ENCODE assay signal across 14 cellular contexts in genomic region chr1:14910947-14911721, GRCh38.
A peak's percentile ranks its signal among the peaks of the same experiment; 100 is the strongest.
DNase-seq lines count a peak whose midpoint lies in the region; ATAC-seq, FAIRE-seq and TF ChIP-seq lines count a peak whose summit lies in the region.
"Had no signal": no experiment of that assay in that cellular context is flagged by ENCODE, and none has a peak within 500 bp of the region (broad histone marks: within the 10 kb centered on the region; RNA-seq: fewer than 3 reads in every experiment).

No MANE protein-coding gene starts in this region.

- no peaks in the 10 kb centered on the region for H3K27me3 ChIP-seq in IMR-90 (ENCODE audit: control insufficient read depth, insufficient read depth, low read length)
- H3K27me3 ChIP-seq in mammary epithelial cell (ENCODE audit: insufficient read depth, low read length): no peaks in the 10 kb centered on the region
- no peaks in the 10 kb centered on the region for H3K27me3 ChIP-seq in thyroid gland
- no peaks in the 10 kb centered on the region for H3K27me3 ChIP-seq in smooth muscle cell (ENCODE audit: low read depth)

- H4K8ac ChIP-seq in IMR-90 (ENCODE audit: low read depth in 2 of 2, low read length in 2 of 2): peak overlapping the region in 1 of 2 experiments; percentile 67; a peak in 1 of 4 replicates

- BruUV-seq in IMR-90 (replicated peaks; lab: Mats Ljungman, UMichigan): no TSS peak
- BruUV-seq in mammary epithelial cell (replicated peaks; lab: Mats Ljungman, UMichigan): TSS peak; percentile 74

- H3K36me3 ChIP-seq in IMR-90 (ENCODE audit: control insufficient read depth, insufficient read depth, low read length) (no peaks in the 10 kb centered on the region), mammary epithelial cell (ENCODE audit: insufficient read depth, low read length) (no peaks in the 10 kb centered on the region), kidney (ENCODE audit: control insufficient read depth in 1 of 2, insufficient read depth in 2 of 2, low read length in 2 of 2) (no peaks in the 10 kb centered on the region), thyroid gland (no peaks in the 10 kb centered on the region), smooth muscle cell (ENCODE audit: low read depth) (no peaks in the 10 kb centered on the region)

- intact Hi-C loops in IMR-90 (cut with micrococcal nuclease) (no loop called here), mammary epithelial cell (cut with micrococcal nuclease) (loop anchor here (5.0 kb wide), 3 partner anchors 116 to 774 kb away; no protein-coding TSS in a partner anchor), kidney (cut with DNase I) (no loop called here), thyroid gland (cut with DNase I) (no loop called here)

- dilution Hi-C loops in IMR-90 (cut with HindIII; ENCODE audit: low sequenced_read_pairs, unreplicated experiment): no loop called here
- dilution Hi-C loops in mammary epithelial cell (cut with HindIII; ENCODE audit: low sequenced_read_pairs): loop anchor here (5.0 kb wide), 1 partner anchor 89 kb away; no protein-coding TSS in a partner anchor

- no peak overlapping the region for H2BK5ac ChIP-seq in IMR-90 (ENCODE audit: low read depth, low read length, poor library complexity, severe bottlenecking)

- no peak overlapping the region for H3K4ac ChIP-seq in IMR-90 (ENCODE audit: low read depth, low read length)

- no peaks in the 10 kb centered on the region for H3K9me3 ChIP-seq in IMR-90 (ENCODE audit: control insufficient read depth, insufficient read depth, low read length)
- no peaks in the 10 kb centered on the region for H3K9me3 ChIP-seq in mammary epithelial cell (replicated peaks; ENCODE audit: insufficient read depth, low read length)
- no peaks in the 10 kb centered on the region for H3K9me3 ChIP-seq in kidney (ENCODE audit: control insufficient read depth in 1 of 2, low read length in 2 of 2)
- no peaks in the 10 kb centered on the region for H3K9me3 ChIP-seq in thyroid gland
- H3K9me3 ChIP-seq in smooth muscle cell (replicated peaks; ENCODE audit: low read depth): no peaks in the 10 kb centered on the region

- H3K18ac ChIP-seq in IMR-90 (ENCODE audit: low read depth, low read length): no peak overlapping the region

- H4K20me1 ChIP-seq in IMR-90 (ENCODE audit: insufficient read depth, low read length): no peaks in the 10 kb centered on the region
- no peaks in the 10 kb centered on the region for H4K20me1 ChIP-seq in mammary epithelial cell (ENCODE audit: insufficient read depth, low read length)
- H4K20me1 ChIP-seq in smooth muscle cell (ENCODE audit: low read depth): no peaks in the 10 kb centered on the region

- 80% methylated on average over 4 of the region's 12 CpGs; no CpG with 5 or more reads in 1 of the 2 experiments for WGBS in IMR-90 (ENCODE audit: extremely low coverage in 2 of 2, insufficient read length in 1 of 2), 2 experiments
- WGBS in mammary epithelial cell (ENCODE audit: low coverage, missing lambda C conversion rate): 2% methylated on average over 12 of the region's 12 CpGs
- WGBS in thyroid gland, 2 donors: 38 to 56% methylated on average over 10 of the region's 12 CpGs
- WGBS in smooth muscle cell (ENCODE audit: low lambda C conversion rate): 85% methylated on average over 12 of the region's 12 CpGs

- H2AFZ ChIP-seq in IMR-90 (replicated peaks; ENCODE audit: low read length, poor library complexity): peak overlapping the region; percentile 44
- H2AFZ ChIP-seq in mammary epithelial cell (ENCODE audit: low read depth, low read length): peak overlapping the region; percentile 81
- H2AFZ ChIP-seq in smooth muscle cell (ENCODE audit: low read depth): no peak overlapping the region

- H3K79me1 ChIP-seq in IMR-90 (ENCODE audit: low read depth in 1 of 2, low read length in 2 of 2): no peaks in the 10 kb centered on the region

- no peak overlapping the region for H2AK9ac ChIP-seq in IMR-90 (replicated peaks; ENCODE audit: low read depth, low read length, poor library complexity)

- in situ Hi-C loops in IMR-90 (cut with MboI; ENCODE audit: low sequenced_read_pairs) (no loop called here), mammary epithelial cell (cut with MboI; ENCODE audit: low sequenced_read_pairs in 2 of 2) (no loop called here)

- H3K56ac ChIP-seq in IMR-90 (ENCODE audit: extremely low read depth, insufficient read depth, low read length): no peak overlapping the region

- H3K14ac ChIP-seq in IMR-90 (replicated peaks; ENCODE audit: low read depth, low read length): no peak overlapping the region

- 0 out of 2 replicates have a peak, but pooled peaks cover 4% of the 10 kb centered on the region for H3K9me1 ChIP-seq in IMR-90 (ENCODE audit: insufficient read depth, low read length)

- POLR2A ChIA-PET in IMR-90 (lab: Charles Lee; ENCODE audit: unreplicated experiment): no interaction called here

- H2BK120ac ChIP-seq in IMR-90 (ENCODE audit: low read depth, low read length): no peak overlapping the region

- no peaks in the 10 kb centered on the region for H3K79me2 ChIP-seq in mammary epithelial cell (ENCODE audit: insufficient read depth, low read length)
- no peaks in the 10 kb centered on the region for H3K79me2 ChIP-seq in smooth muscle cell (ENCODE audit: low read depth)

- H3K4me1 ChIP-seq in IMR-90 (ENCODE audit: control insufficient read depth, insufficient read depth, low read length): peaks cover 2% of the 10 kb centered on the region; the same call in 1 of the 2 replicates
- peaks cover 56% of the 10 kb centered on the region for H3K4me1 ChIP-seq in mammary epithelial cell (ENCODE audit: insufficient read depth, low read length)
- peaks cover 22 to 26% of the 10 kb centered on the region in 2 donors for H3K4me1 ChIP-seq in kidney (ENCODE audit: control insufficient read depth in 1 of 2, insufficient read depth in 1 of 2, low read depth in 1 of 2, low read length in 2 of 2)
- H3K4me1 ChIP-seq in thyroid gland: peaks cover 27 to 44% of the 10 kb centered on the region in 2 donors
- no peaks in the 10 kb centered on the region for H3K4me1 ChIP-seq in smooth muscle cell (ENCODE audit: low read depth)

- no peak overlapping the region for H4K5ac ChIP-seq in IMR-90 (ENCODE audit: low read depth, low read length)

- TF ChIP-seq CTCF in IMR-90 (conservative IDR thresholded peaks at IDR 0.05; ENCODE audit: low read depth, low read length): no peak
- peak in 1 of 2 donors; percentile 6 for TF ChIP-seq CTCF in mammary epithelial cell (conservative IDR thresholded peaks at IDR 0.05 in 1 of 2, IDR thresholded peaks at IDR 0.05 in 1 of 2; ENCODE audit: extremely low read depth in 1 of 2, insufficient read depth in 1 of 2, low read depth in 1 of 2, low read length in 2 of 2)
- TF ChIP-seq CTCF in kidney (IDR thresholded peaks at IDR 0.05; ENCODE audit: borderline replicate concordance, extremely low read depth, insufficient read depth): no peak
- no peak for TF ChIP-seq CTCF in thyroid gland (IDR thresholded peaks at IDR 0.05)
- TF ChIP-seq CTCF in smooth muscle cell (IDR thresholded peaks at IDR 0.05; ENCODE audit: borderline replicate concordance, insufficient read depth, poor library complexity, severe bottlenecking): no peak

- no peak overlapping the region for H2BK20ac ChIP-seq in IMR-90 (ENCODE audit: low read depth, low read length)

- H2AK5ac ChIP-seq in IMR-90 (ENCODE audit: low read depth, low read length): no peak overlapping the region

- H3F3A ChIP-seq in smooth muscle cell (ENCODE audit: low read depth): no peaks in the 10 kb centered on the region

- no peak overlapping the region for H2BK15ac ChIP-seq in IMR-90 (ENCODE audit: low read depth, low read length)

- TF ChIP-seq RAD21 in IMR-90 (IDR thresholded peaks at IDR 0.05; ENCODE audit: low read length): no peak

- no peak for TF ChIP-seq POLR2A in IMR-90 (IDR thresholded peaks at IDR 0.05; ENCODE audit: low read depth, low read length)
- no peak for TF ChIP-seq POLR2A in thyroid gland (IDR thresholded peaks at IDR 0.05)

- CTCF ChIA-PET in IMR-90 (lab: Yijun Ruan, JAX): no interaction called here
- CTCF ChIA-PET in mammary epithelial cell (lab: Charles Lee; ENCODE audit: low non-redundant PET): no interaction called here

- no peak overlapping the region; the same call in 1 of the 2 replicates for H3K9ac ChIP-seq in IMR-90 (ENCODE audit: low read depth, low read length)
- peak overlapping the region; percentile 56 for H3K9ac ChIP-seq in mammary epithelial cell (ENCODE audit: insufficient read depth, low read length)
- H3K9ac ChIP-seq in kidney (ENCODE audit: low read length in 2 of 2): peak overlapping the region in 1 of 2 donors; percentile 5
- no peak overlapping the region for H3K9ac ChIP-seq in smooth muscle cell (ENCODE audit: low read depth)

- no peak for FAIRE-seq in kidney (lab: Jason Lieb, UNC)
- FAIRE-seq: K562 had no signal

- no peak overlapping the region for H3K23ac ChIP-seq in IMR-90 (ENCODE audit: low read depth, low read length)

- ATAC-seq in IMR-90 (ENCODE audit: low read depth) (0 out of 2 replicates have a peak, but pooled peaks have one; percentile 43), HG02610 (IDR thresholded peaks at IDR 0.05; ENCODE audit: unreplicated experiment) (no peak), GM21723 (IDR thresholded peaks at IDR 0.05; ENCODE audit: unreplicated experiment) (no peak)
- ATAC-seq: activated CD4-positive, CD25-positive, alpha-beta regulatory T cell treated with anti-CD3 and anti-CD28 coated beads, Interleukin-2, amount 50 U/mL, for 24 hours; K562 had no signal

- no peak overlapping the region for H4K91ac ChIP-seq in IMR-90 (ENCODE audit: insufficient read depth, low read depth, low read length)

- H3K4me3 ChIP-seq in IMR-90 (ENCODE audit: insufficient read depth, low read depth, low read length) (no peak overlapping the region), mammary epithelial cell (replicated peaks in 1 of 3; ENCODE audit: insufficient read depth in 1 of 3, low read depth in 2 of 3, low read length in 3 of 3) (no peak overlapping the region), kidney (ENCODE audit: low read length in 2 of 2) (no peak overlapping the region), thyroid gland (replicated peaks in 1 of 3) (no peak overlapping the region), smooth muscle cell (no peak overlapping the region)
- H3K4me3 ChIP-seq: K562 had no signal

- no peak overlapping the region for H3K27ac ChIP-seq in IMR-90 (ENCODE audit: insufficient read depth, low read length)
- H3K27ac ChIP-seq in mammary epithelial cell (ENCODE audit: insufficient read depth, low read depth, low read length): peak overlapping the region; percentile 86
- H3K27ac ChIP-seq in kidney (ENCODE audit: low read depth in 2 of 2, low read length in 2 of 2): peak overlapping the region; percentile 19 to 48
- peak overlapping the region; percentile 50 to 71 (median 66) for H3K27ac ChIP-seq in thyroid gland
- no peak overlapping the region for H3K27ac ChIP-seq in smooth muscle cell (ENCODE audit: low read depth)

- H3K4me2 ChIP-seq in IMR-90 (ENCODE audit: low read depth, low read length): no peak overlapping the region
- peak overlapping the region; percentile 50 for H3K4me2 ChIP-seq in mammary epithelial cell (ENCODE audit: insufficient read depth, low read depth, low read length)
- H3K4me2 ChIP-seq in smooth muscle cell: no peak overlapping the region

- DNase-seq in IMR-90 (no peak), mammary epithelial cell (peak; percentile 92), kidney (peak; percentile 86), thyroid gland (peak; percentile 74 to 79), smooth muscle cell (lab: John Stamatoyannopoulos, UW; ENCODE audit: unreplicated experiment) (no peak), GOT3 (lab: John Stamatoyannopoulos, UW) (no peak)
- DNase-seq: activated T-cell treated with anti-CD3 and anti-CD28 coated beads, Interleukin-2, amount 50 U/mL, for 24 hours; amniotic stem cell; NCI-H526; T-helper 1 cell had no signal

Comparison
In these comparisons a context has a peak if more than half of its experiments do, and no peak if none do; other contexts are left out.
1. DNase-seq: peak in mammary epithelial cell (single experiment), kidney (single experiment) and thyroid gland (2 of 2); none in IMR-90 (single experiment), smooth muscle cell (single experiment) and GOT3 (single experiment).
2. H3K27ac ChIP-seq: peak in mammary epithelial cell (single experiment), kidney (2 of 2) and thyroid gland (3 of 3); none in IMR-90 (single experiment) and smooth muscle cell (single experiment).